Comparison of ENCODE assay signal across 17 cellular contexts in the genomic region with DNA sequence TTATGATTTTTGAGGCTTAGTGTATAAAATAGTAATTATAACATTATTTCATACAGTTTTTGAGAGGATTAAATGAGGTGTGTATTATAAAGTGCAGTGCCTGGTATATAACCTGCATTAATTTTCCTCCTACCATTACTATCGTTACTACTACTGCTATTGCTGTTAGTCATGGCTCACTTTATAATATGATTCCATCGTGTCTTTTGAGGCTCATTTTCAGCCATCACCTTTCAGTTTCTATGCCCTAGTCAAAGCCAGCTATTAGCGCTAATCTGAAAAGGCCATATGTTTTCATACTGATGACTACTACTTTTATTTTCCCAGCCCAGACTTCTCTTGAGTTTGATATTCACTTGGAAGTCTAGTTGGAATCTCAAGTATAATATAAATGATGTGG.
"Had no signal": no experiment of that assay in that cellular context is flagged by ENCODE, and none has a peak within 500 bp of the region (broad histone marks: within the 10 kb centered on the region; RNA-seq: fewer than 3 reads in every experiment).

No MANE protein-coding gene starts in this region.

- H3K27me3 ChIP-seq: colonic mucosa, esophagus muscularis mucosa, left lung, ovary, thyroid gland had no signal

- H3K9me3 ChIP-seq: colonic mucosa, esophagus muscularis mucosa, left lung, mucosa of descending colon, ovary, thyroid gland had no signal

- H3K27ac ChIP-seq: colonic mucosa, left lung, ovary, thyroid gland had no signal

- ATAC-seq: left lung; mucosa of descending colon; naive thymus-derived CD4-positive, alpha-beta T cell had no signal

- H3K4me3 ChIP-seq: colonic mucosa, esophagus muscularis mucosa, left lung, mucosa of descending colon, ovary, thyroid gland had no signal

- DNase-seq: activated CD4-positive, alpha-beta T cell treated with anti-CD3 and anti-CD28 coated beads for 48 hours; activated CD8-positive, alpha-beta memory T cell treated with anti-CD3 and anti-CD28 coated beads, Interleukin-2, amount 50 U/mL, for 48 hours; activated naive CD4-positive, alpha-beta T cell; colonic mucosa; hippocampal formation; kidney; left lung; mammary epithelial cell; mucosa of descending colon; naive thymus-derived CD4-positive, alpha-beta T cell; ovary; stimulated activated CD4-positive, alpha-beta T cell treated with anti-CD3 and anti-CD28 coated beads, Interleukin-1b, Interleukin-23, amount 100 ng/mL, for 48 hours; T-helper 1 cell; T1000; thyroid gland had no signal

- H3K27me3 Mint-ChIP-seq: naive thymus-derived CD4-positive, alpha-beta T cell had no signal

- H3K4me3 Mint-ChIP-seq: activated T-helper 1 cell treated with anti-CD3 and anti-CD28 coated beads, Interleukin-12 subunit alpha, Interleukin-12 subunit beta, Interleukin-2, Interleukin-4 antibody, amounts not matched to agents 30 ng/mL and 10 ng/mL and 1 ng/mL, durations not matched to agents 14 hours and 24 hours and 36 hours had no signal

- H3K9me3 Mint-ChIP-seq: activated T-helper 1 cell treated with anti-CD3 and anti-CD28 coated beads, Interleukin-12 subunit alpha, Interleukin-12 subunit beta, Interleukin-2, Interleukin-4 antibody, amounts not matched to agents 30 ng/mL and 10 ng/mL and 1 ng/mL, durations not matched to agents 14 hours and 24 hours and 36 hours; naive thymus-derived CD4-positive, alpha-beta T cell had no signal

- H3K27ac Mint-ChIP-seq: activated T-helper 1 cell treated with anti-CD3 and anti-CD28 coated beads, Interleukin-12 subunit alpha, Interleukin-12 subunit beta, Interleukin-2, Interleukin-4 antibody, amounts not matched to agents 30 ng/mL and 10 ng/mL and 1 ng/mL, durations not matched to agents 14 hours and 24 hours and 36 hours had no signal

- H3K36me3 ChIP-seq: colonic mucosa, esophagus muscularis mucosa, left lung, ovary, thyroid gland had no signal
